31 cellular contexts compared by ENCODE assay signal in genomic region chr4:24380953-24381506, GRCh38.
"Had no signal": no experiment of that assay in that cellular context is flagged by ENCODE, and none has a peak within 500 bp of the region (broad histone marks: within the 10 kb centered on the region; RNA-seq: fewer than 3 reads in every experiment).

No MANE protein-coding gene starts in this region.

- H3K4me3 ChIP-seq: ascending aorta, cardiac muscle cell, colonic mucosa, dorsolateral prefrontal cortex, heart right ventricle, left lung, lower lobe of right lung, pancreas, psoas muscle, right atrium auricular region, testis, transverse colon had no signal

- H3K27me3 ChIP-seq: ascending aorta, cardiac muscle cell, colonic mucosa, dorsolateral prefrontal cortex, heart right ventricle, left lung, neutrophil, right atrium auricular region, testis, transverse colon had no signal

- H3K4me1 ChIP-seq: ascending aorta, colonic mucosa, heart right ventricle, left lung, lower lobe of right lung, pancreas, psoas muscle, right atrium auricular region, testis, transverse colon had no signal

- H3K36me3 Mint-ChIP-seq: activated naive CD4-positive, alpha-beta T cell treated with anti-CD3 and anti-CD28 coated beads, Interleukin-2, amount 10 ng/mL, durations not matched to agents 7 days and 5 days; activated naive CD8-positive, alpha-beta T cell treated with anti-CD3 and anti-CD28 coated beads, Interleukin-2, amount 10 ng/mL, durations not matched to agents 7 days and 5 days had no signal

- H3K9me3 ChIP-seq: ascending aorta, colonic mucosa, left lung, lower lobe of right lung, neutrophil, pancreas, psoas muscle, right atrium auricular region, testis, transverse colon had no signal

- H3K9me3 Mint-ChIP-seq: activated CD4-positive, alpha-beta memory T cell treated with anti-CD3 and anti-CD28 coated beads, Interleukin-2, amount 10 ng/mL, durations not matched to agents 7 days and 5 days; activated naive CD4-positive, alpha-beta T cell treated with anti-CD3 and anti-CD28 coated beads, Interleukin-2, amount 10 ng/mL, durations not matched to agents 7 days and 5 days had no signal

- DNase-seq: activated CD4-positive, alpha-beta memory T cell treated with anti-CD3 and anti-CD28 coated beads, Interleukin-2, amount 10 ng/mL, durations not matched to agents 7 days and 5 days; activated CD4-positive, alpha-beta T cell treated with anti-CD3 and anti-CD28 coated beads, Interleukin-2, amount 10 ng/mL, durations not matched to agents 24 days and 14 days; activated CD8-positive, alpha-beta memory T cell treated with anti-CD3 and anti-CD28 coated beads, Interleukin-2, amount 50 U/mL, for 48 hours; activated gamma-delta T cell; activated naive CD4-positive, alpha-beta T cell treated with anti-CD3 and anti-CD28 coated beads, Interleukin-2, amount 10 ng/mL, durations not matched to agents 7 days and 5 days; activated naive CD8-positive, alpha-beta T cell treated with anti-CD3 and anti-CD28 coated beads, Interleukin-2, amount 10 ng/mL, durations not matched to agents 7 days and 5 days; activated T-cell treated with anti-CD3 and anti-CD28 coated beads, Interleukin-2, amount 50 U/mL, for 24 hours; cerebellar nuclear complex; colonic mucosa; dorsolateral prefrontal cortex; effector memory CD4-positive, alpha-beta T cell; foreskin fibroblast; heart right ventricle; left lung; lower lobe of right lung; pancreas; psoas muscle; stimulated activated CD4-positive, alpha-beta T cell treated with anti-CD3 and anti-CD28 coated beads, Interleukin-4, amount 100 ng/mL, for 1 hour; stimulated activated naive CD8-positive, alpha-beta T cell treated with anti-CD3 and anti-CD28 coated beads, Interleukin-15, Interleukin-2, amounts not matched to agents 100 U/mL and 50 U/mL, for 24 hours; T-helper 9 cell; testis; transverse colon; WERI-Rb-1 had no signal

- H3K4me1 Mint-ChIP-seq: activated CD4-positive, alpha-beta memory T cell treated with anti-CD3 and anti-CD28 coated beads, Interleukin-2, amount 10 ng/mL, durations not matched to agents 7 days and 5 days; activated CD4-positive, alpha-beta T cell treated with anti-CD3 and anti-CD28 coated beads, Interleukin-2, amount 10 ng/mL, durations not matched to agents 24 days and 14 days; activated naive CD4-positive, alpha-beta T cell treated with anti-CD3 and anti-CD28 coated beads, Interleukin-2, amount 10 ng/mL, durations not matched to agents 7 days and 5 days; activated naive CD8-positive, alpha-beta T cell treated with anti-CD3 and anti-CD28 coated beads, Interleukin-2, amount 10 ng/mL, durations not matched to agents 7 days and 5 days; brain; nephron had no signal

- H3K4me3 Mint-ChIP-seq: activated CD4-positive, alpha-beta memory T cell treated with anti-CD3 and anti-CD28 coated beads, Interleukin-2, amount 10 ng/mL, durations not matched to agents 7 days and 5 days; activated CD4-positive, alpha-beta T cell treated with anti-CD3 and anti-CD28 coated beads, Interleukin-2, amount 10 ng/mL, durations not matched to agents 24 days and 14 days; activated naive CD4-positive, alpha-beta T cell treated with anti-CD3 and anti-CD28 coated beads, Interleukin-2, amount 10 ng/mL, durations not matched to agents 7 days and 5 days; activated naive CD8-positive, alpha-beta T cell treated with anti-CD3 and anti-CD28 coated beads, Interleukin-2, amount 10 ng/mL, durations not matched to agents 7 days and 5 days; activated T-cell treated with anti-CD3 and anti-CD28 coated beads, Interleukin-2, amount 50 U/mL, for 24 hours; brain; nephron had no signal

- H3K27ac ChIP-seq: ascending aorta, cardiac muscle cell, colonic mucosa, dorsolateral prefrontal cortex, heart right ventricle, left lung, lower lobe of right lung, neutrophil, pancreas, psoas muscle, right atrium auricular region, testis, transverse colon, WERI-Rb-1 had no signal

- ATAC-seq: activated CD4-positive, CD25-positive, alpha-beta regulatory T cell treated with anti-CD3 and anti-CD28 coated beads, Interleukin-2, amount 50 U/mL, for 24 hours; esophagus mucosa; heart right ventricle; left lung; lower lobe of right lung; pancreas; psoas muscle; stimulated activated naive CD8-positive, alpha-beta T cell treated with anti-CD3 and anti-CD28 coated beads, Interleukin-15, Interleukin-2, amounts not matched to agents 100 U/mL and 50 U/mL, for 24 hours had no signal

- H3K27me3 Mint-ChIP-seq: activated CD4-positive, alpha-beta T cell treated with anti-CD3 and anti-CD28 coated beads, Interleukin-2, amount 10 ng/mL, durations not matched to agents 24 days and 14 days; activated naive CD4-positive, alpha-beta T cell treated with anti-CD3 and anti-CD28 coated beads, Interleukin-2, amount 10 ng/mL, durations not matched to agents 7 days and 5 days; activated naive CD8-positive, alpha-beta T cell treated with anti-CD3 and anti-CD28 coated beads, Interleukin-2, amount 10 ng/mL, durations not matched to agents 7 days and 5 days had no signal

- H3K36me3 ChIP-seq: ascending aorta, cardiac muscle cell, colonic mucosa, heart right ventricle, left lung, lower lobe of right lung, neutrophil, pancreas, right atrium auricular region, transverse colon, WERI-Rb-1 had no signal

- H3K27ac Mint-ChIP-seq: activated CD4-positive, alpha-beta memory T cell treated with anti-CD3 and anti-CD28 coated beads, Interleukin-2, amount 10 ng/mL, durations not matched to agents 7 days and 5 days; activated CD4-positive, alpha-beta T cell treated with anti-CD3 and anti-CD28 coated beads, Interleukin-2, amount 10 ng/mL, durations not matched to agents 24 days and 14 days; activated naive CD4-positive, alpha-beta T cell treated with anti-CD3 and anti-CD28 coated beads, Interleukin-2, amount 10 ng/mL, durations not matched to agents 7 days and 5 days; activated naive CD8-positive, alpha-beta T cell treated with anti-CD3 and anti-CD28 coated beads, Interleukin-2, amount 10 ng/mL, durations not matched to agents 7 days and 5 days; activated T-cell treated with anti-CD3 and anti-CD28 coated beads, Interleukin-2, amount 50 U/mL, for 24 hours; brain; nephron had no signal
